In genomic region chr12:50246873-50247612, GRCh38 we compare ENCODE assay signal across 9 cellular contexts. TPM values are rescaled to one million over a fixed set of nuclear protein-coding genes. Genes with fewer than 3 reads are reported as not detected.
A peak's percentile ranks its signal among the peaks of the same experiment; 100 is the strongest.
DNase-seq lines count a peak whose midpoint lies in the region; ATAC-seq and TF ChIP-seq lines count a peak whose summit lies in the region.
"Had no signal": no experiment of that assay in that cellular context is flagged by ENCODE, and none has a peak within 500 bp of the region (broad histone marks: within the 10 kb centered on the region; RNA-seq: fewer than 3 reads in every experiment).

No MANE protein-coding gene starts in this region.

- H3K27ac ChIP-seq in AG04450 (ENCODE audit: low read depth, low read length) (peak overlapping the region; percentile 90), urinary bladder (ENCODE audit: low read depth) (peak overlapping the region; percentile 25)
- H3K27ac ChIP-seq: cardiac muscle cell had no signal

- H3K36me3 ChIP-seq in urinary bladder (ENCODE audit: insufficient read depth), result no peaks in the 10 kb centered on the region
- H3K36me3 ChIP-seq: cardiac muscle cell had no signal

- no peaks in the 10 kb centered on the region for H3K4me1 ChIP-seq in urinary bladder (ENCODE audit: insufficient read depth)

- no peak overlapping the region for H3K4me3 Mint-ChIP-seq in immature natural killer cell

- peaks cover 0 to 6% (median 2%) of the 10 kb centered on the region in 3 donors for H3K27me3 Mint-ChIP-seq in immature natural killer cell (ENCODE audit: low read depth in 3 of 3)

- no peaks in the 10 kb centered on the region for H3K9me3 Mint-ChIP-seq in immature natural killer cell

- no peaks in the 10 kb centered on the region for H3K27me3 ChIP-seq in AG04450 (ENCODE audit: control insufficient read depth, insufficient read depth, low read length)
- H3K27me3 ChIP-seq: cardiac muscle cell had no signal

- TF ChIP-seq CTCF in AG04450 (IDR thresholded peaks at IDR 0.05; ENCODE audit: low read depth, low read length), result no peak

- CTCF ChIA-PET in AG04450 (lab: Charles Lee), result interaction anchor here (0.6 to 1.3 kb wide), 3 partner anchors 24 to 261 kb away, joined by 3 to 4 read pairs (median 3); no protein-coding TSS in a partner anchor

- H3K9me3 ChIP-seq in AG04450 (ENCODE audit: control insufficient read depth, insufficient read depth, low read length), result no peaks in the 10 kb centered on the region

- ATAC-seq in GM21390 (IDR thresholded peaks at IDR 0.05; ENCODE audit: unreplicated experiment), result peak; percentile 69

- POLR2A ChIA-PET in AG04450 (lab: Yijun Ruan, JAX), result interaction anchor here (0.8 to 2.1 kb wide), 3 partner anchors 11 to 65 kb away, joined by 3 to 15 read pairs (median 3); no protein-coding TSS in a partner anchor

- DNase-seq in AG04450 (ENCODE audit: low read depth, low spot score) (peak; percentile 87), cerebellum (ENCODE audit: low spot score) (peak; percentile 85), mucosa of gallbladder (ENCODE audit: low spot score) (peak; percentile 85), globus pallidus (ENCODE audit: low spot score) (no peak), immature natural killer cell (no peak)

- no peak overlapping the region for H3K4me3 ChIP-seq in AG04450 (ENCODE audit: low read depth, low read length)
- H3K4me3 ChIP-seq in urinary bladder (ENCODE audit: low read depth, low read length), result no peak overlapping the region
- H3K4me3 ChIP-seq: cardiac muscle cell had no signal

- WGBS in urinary bladder, result 28% methylated on average over 3 of the region's 3 CpGs

- peaks cover 3 to 7% (median 5%) of the 10 kb centered on the region in 3 donors for H3K36me3 Mint-ChIP-seq in immature natural killer cell

- H3K27ac Mint-ChIP-seq in immature natural killer cell, result no peak overlapping the region

- no peaks in the 10 kb centered on the region for H3K4me1 Mint-ChIP-seq in immature natural killer cell

TF ChIP-seq in PFSK-1, 5 proteins besides CTCF, POLR2A, EP300 and RAD21:
- TF ChIP-seq REST (IDR thresholded peaks at IDR 0.05; ENCODE audit: insufficient read depth in 1 of 2, low read depth in 2 of 2, low read length in 2 of 2) (no peak), SIN3A (IDR thresholded peaks at IDR 0.05; ENCODE audit: borderline replicate concordance, insufficient read depth, low read length) (peak; percentile 88; the same call in 1 of the 2 replicates), POLR2AphosphoS5 (IDR thresholded peaks at IDR 0.05; ENCODE audit: low read depth, low read length) (no peak), FOXP2 (optimal IDR thresholded peaks at IDR 0.05; ENCODE audit: borderline replicate concordance, extremely low read depth, extremely low read length, insufficient read depth) (no peak)

RNA-seq across cellular contexts. Expression of gene LIMA1, which starts 36.3 kb away (rescaled TPM):
- polyA plus RNA-seq in AG04450 (2011; rRNA removed), result 177 and 218 TPM in 2 replicates
- polyA minus RNA-seq in AG04450 (2011; rRNA and poly(A)+ RNA removed), result 211 and 251 TPM in 2 replicates
- 24.2 TPM for polyA plus RNA-seq in PFSK-1 (2012; ENCODE audit: insufficient read length, low read depth)
- total RNA-seq in cerebellum, result 16.2 TPM
- total RNA-seq in mucosa of gallbladder, result 117 TPM
- 137 TPM for total RNA-seq in urinary bladder
- 47.3 TPM for polyA plus RNA-seq in urinary bladder
- polyA plus RNA-seq in immature natural killer cell, result 10 to 100 TPM in 1 of 3 donors, 1 to 10 TPM in 2; 4.8 to 10.0 (median 7.0) TPM

Comparison
In these comparisons a context has a peak if more than half of its experiments do, and no peak if none do; other contexts are left out.
1. DNase-seq: peak in AG04450 (single experiment), cerebellum (single experiment) and mucosa of gallbladder (single experiment); none in globus pallidus (single experiment) and immature natural killer cell (0 of 3).